Comparison of ENCODE assay signal across 7 cellular contexts in the genomic region with DNA sequence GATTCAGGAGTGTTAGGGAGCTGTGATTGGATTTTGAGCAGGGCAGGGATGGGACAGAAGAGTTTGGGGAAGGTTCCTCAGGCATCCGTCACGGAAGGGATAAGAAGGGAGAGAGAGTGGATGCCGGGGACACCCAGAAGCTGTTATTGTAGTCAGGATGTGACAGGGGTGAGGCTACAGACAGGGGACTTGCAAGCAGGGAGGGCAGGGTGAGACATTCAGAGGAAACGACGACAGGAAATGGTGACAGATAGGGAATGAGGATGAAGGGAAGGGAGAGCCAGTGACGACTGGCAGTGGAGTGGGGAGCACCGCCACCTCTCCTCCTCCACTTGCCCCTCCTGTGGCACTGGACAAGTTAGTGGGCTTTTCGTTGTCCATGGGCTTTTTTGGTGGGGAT. TPM values are rescaled to one million over a fixed set of nuclear protein-coding genes. Genes with fewer than 3 reads are reported as not detected.
DNase-seq lines count a peak whose midpoint lies in the region; ATAC-seq lines count a peak whose summit lies in the region.
"Not testable (repeated sequence)": the region's sequence is repeated elsewhere in the genome, so short reads cannot be mapped to it uniquely, and the experiment has no call there.

No MANE protein-coding gene starts in this region.

- CTCF ChIA-PET in CD4-positive, alpha-beta memory T cell (lab: Charles Lee; ENCODE audit: partially characterized antibody); activated CD4-positive, alpha-beta T cell treated with anti-CD3 and anti-CD28 coated beads, Interleukin-2, amount 10 ng/mL, durations not matched to agents 7 days and 5 days (lab: Charles Lee): not testable (repeated sequence)

- H3K27ac Mint-ChIP-seq in CD4-positive, alpha-beta memory T cell, result peak overlapping the region in 4 of 7 donors; percentile 23 to 58 (median 51)
- peak overlapping the region; percentile 76 for H3K27ac Mint-ChIP-seq in activated CD4-positive, alpha-beta T cell treated with anti-CD3 and anti-CD28 coated beads, Interleukin-2, amount 10 ng/mL, durations not matched to agents 7 days and 5 days
- not testable (repeated sequence) for H3K27ac Mint-ChIP-seq in activated naive CD4-positive, alpha-beta T cell treated with anti-CD3 and anti-CD28 coated beads, Interleukin-2, amount 50 U/mL, for 24 hours
- H3K27ac Mint-ChIP-seq in effector memory CD8-positive, alpha-beta T cell, result peak overlapping the region; percentile 54 to 76
- peak overlapping the region; percentile 81 for H3K27ac Mint-ChIP-seq in stimulated activated effector memory CD8-positive, alpha-beta T cell treated with anti-CD3 and anti-CD28 coated beads, Interleukin-12 subunit alpha, Interleukin-12 subunit beta, amount 100 ng/mL, for 72 hours

- H3K79me1 ChIP-seq in mesendoderm (ENCODE audit: low read length), result not testable (repeated sequence)

- not testable (repeated sequence) for H3K79me2 ChIP-seq in mesendoderm (ENCODE audit: control insufficient read depth, insufficient read depth, low read length)

- not testable (repeated sequence) for H3K9ac ChIP-seq in mesendoderm (ENCODE audit: low read length)

- intact Hi-C loops in CD4-positive, alpha-beta memory T cell (cut with micrococcal nuclease), result not testable (repeated sequence)

- no CpG with 5 or more reads among the region's 8 CpGs for WGBS in mesendoderm (ENCODE audit: extremely low coverage, insufficient coverage, low lambda C conversion rate)

- H2BK5ac ChIP-seq in mesendoderm (ENCODE audit: low read length), result not testable (repeated sequence)

- H2BK15ac ChIP-seq in mesendoderm (replicated peaks; ENCODE audit: low read depth), result not testable (repeated sequence)

- H3K4me3 Mint-ChIP-seq in CD4-positive, alpha-beta memory T cell, result peak overlapping the region in 3 of 8 donors; percentile 1 to 35 (median 31)
- not testable (repeated sequence) for H3K4me3 Mint-ChIP-seq in activated CD4-positive, alpha-beta T cell treated with anti-CD3 and anti-CD28 coated beads, Interleukin-2, amount 10 ng/mL, durations not matched to agents 7 days and 5 days; stimulated activated effector memory CD8-positive, alpha-beta T cell treated with anti-CD3 and anti-CD28 coated beads, Interleukin-12 subunit alpha, Interleukin-12 subunit beta, amount 100 ng/mL, for 72 hours
- peak overlapping the region; percentile 11 for H3K4me3 Mint-ChIP-seq in activated naive CD4-positive, alpha-beta T cell treated with anti-CD3 and anti-CD28 coated beads, Interleukin-2, amount 50 U/mL, for 24 hours
- H3K4me3 Mint-ChIP-seq in effector memory CD8-positive, alpha-beta T cell, result peak overlapping the region; percentile 4 to 52

- not testable (repeated sequence) for H3K36me3 Mint-ChIP-seq in CD4-positive, alpha-beta memory T cell; activated CD4-positive, alpha-beta T cell treated with anti-CD3 and anti-CD28 coated beads, Interleukin-2, amount 10 ng/mL, durations not matched to agents 7 days and 5 days (ENCODE audit: low read depth); activated naive CD4-positive, alpha-beta T cell treated with anti-CD3 and anti-CD28 coated beads, Interleukin-2, amount 50 U/mL, for 24 hours; effector memory CD8-positive, alpha-beta T cell (ENCODE audit: insufficient read depth); stimulated activated effector memory CD8-positive, alpha-beta T cell treated with anti-CD3 and anti-CD28 coated beads, Interleukin-12 subunit alpha, Interleukin-12 subunit beta, amount 100 ng/mL, for 72 hours

- H3K36me3 ChIP-seq in CD4-positive, alpha-beta memory T cell (ENCODE audit: insufficient read depth, low read length); KOPT-K1 (ENCODE audit: insufficient read depth, low read length); mesendoderm (ENCODE audit: control insufficient read depth, insufficient read depth, low read length): not testable (repeated sequence)

- not testable (repeated sequence) for ATAC-seq in effector memory CD8-positive, alpha-beta T cell (replicated peaks); stimulated activated effector memory CD8-positive, alpha-beta T cell treated with anti-CD3 and anti-CD28 coated beads, Interleukin-12 subunit alpha, Interleukin-12 subunit beta, amount 100 ng/mL, for 72 hours

- POLR2A ChIA-PET in CD4-positive, alpha-beta memory T cell (lab: Charles Lee; ENCODE audit: partially characterized antibody); activated CD4-positive, alpha-beta T cell treated with anti-CD3 and anti-CD28 coated beads, Interleukin-2, amount 10 ng/mL, durations not matched to agents 7 days and 5 days (lab: Charles Lee): not testable (repeated sequence)

- H3K4me2 ChIP-seq in mesendoderm (ENCODE audit: low read length), result not testable (repeated sequence)

- H3K9me3 ChIP-seq in CD4-positive, alpha-beta memory T cell (ENCODE audit: control insufficient read depth in 1 of 2, low read length in 2 of 2); KOPT-K1 (ENCODE audit: insufficient read depth, low read length, poor library complexity, severe bottlenecking): not testable (repeated sequence)

- H4K5ac ChIP-seq in mesendoderm (ENCODE audit: low read length), result not testable (repeated sequence)

- not testable (repeated sequence) for H4K8ac ChIP-seq in mesendoderm (ENCODE audit: low read depth, low read length)

- H3K4me1 ChIP-seq in CD4-positive, alpha-beta memory T cell (ENCODE audit: insufficient read depth, low read length), result peaks cover 12% of the 10 kb centered on the region
- not testable (repeated sequence) for H3K4me1 ChIP-seq in mesendoderm (ENCODE audit: control insufficient read depth, low read depth, low read length)

- not testable (repeated sequence) for H3K27ac ChIP-seq in CD4-positive, alpha-beta memory T cell (ENCODE audit: low read depth, low read length); mesendoderm (ENCODE audit: low read depth, low read length)
- H3K27ac ChIP-seq in KOPT-K1 (ENCODE audit: low read depth, low read length, poor library complexity, severe bottlenecking), result peak overlapping the region; percentile 22

- H3K18ac ChIP-seq in mesendoderm (ENCODE audit: low read length), result not testable (repeated sequence)

- not testable (repeated sequence) for H2BK120ac ChIP-seq in mesendoderm (ENCODE audit: low read depth, low read length)

- H3K27me3 Mint-ChIP-seq in CD4-positive, alpha-beta memory T cell; activated CD4-positive, alpha-beta T cell treated with anti-CD3 and anti-CD28 coated beads, Interleukin-2, amount 10 ng/mL, durations not matched to agents 7 days and 5 days; activated naive CD4-positive, alpha-beta T cell treated with anti-CD3 and anti-CD28 coated beads, Interleukin-2, amount 50 U/mL, for 24 hours; effector memory CD8-positive, alpha-beta T cell: not testable (repeated sequence)

- H3K9me3 Mint-ChIP-seq in CD4-positive, alpha-beta memory T cell; activated CD4-positive, alpha-beta T cell treated with anti-CD3 and anti-CD28 coated beads, Interleukin-2, amount 10 ng/mL, durations not matched to agents 7 days and 5 days; activated naive CD4-positive, alpha-beta T cell treated with anti-CD3 and anti-CD28 coated beads, Interleukin-2, amount 50 U/mL, for 24 hours; effector memory CD8-positive, alpha-beta T cell; stimulated activated effector memory CD8-positive, alpha-beta T cell treated with anti-CD3 and anti-CD28 coated beads, Interleukin-12 subunit alpha, Interleukin-12 subunit beta, amount 100 ng/mL, for 72 hours: not testable (repeated sequence)

- H3K4me3 ChIP-seq in CD4-positive, alpha-beta memory T cell (ENCODE audit: low read length in 2 of 2); mesendoderm (ENCODE audit: low read length): not testable (repeated sequence)

- H3K4ac ChIP-seq in mesendoderm (ENCODE audit: low read depth, low read length), result not testable (repeated sequence)

- DNase-seq in CD4-positive, alpha-beta memory T cell, result peak in 3 of 5 donors; percentile 14 to 58 (median 15)
- peak; percentile 16 for DNase-seq in activated CD4-positive, alpha-beta T cell treated with anti-CD3 and anti-CD28 coated beads, Interleukin-2, amount 10 ng/mL, durations not matched to agents 7 days and 5 days
- peak in 1 of 3 experiments; percentile 20 for DNase-seq in effector memory CD8-positive, alpha-beta T cell
- DNase-seq in mesendoderm, result peak; percentile 57
- not testable (repeated sequence) for DNase-seq in stimulated activated effector memory CD8-positive, alpha-beta T cell treated with anti-CD3 and anti-CD28 coated beads, Interleukin-12 subunit alpha, Interleukin-12 subunit beta, amount 100 ng/mL, for 72 hours (ENCODE audit: low spot score in 2 of 2)

- H3K56ac ChIP-seq in mesendoderm (ENCODE audit: low read length), result not testable (repeated sequence)

- not testable (repeated sequence) for H2AK5ac ChIP-seq in mesendoderm (ENCODE audit: low read length)

- not testable (repeated sequence) for H3K27me3 ChIP-seq in CD4-positive, alpha-beta memory T cell (ENCODE audit: insufficient read depth, low read length); mesendoderm (ENCODE audit: insufficient read depth, low read length, poor library complexity)

- peaks cover 6 to 28% (median 15%) of the 10 kb centered on the region in 4 donors for H3K4me1 Mint-ChIP-seq in CD4-positive, alpha-beta memory T cell
- H3K4me1 Mint-ChIP-seq in activated CD4-positive, alpha-beta T cell treated with anti-CD3 and anti-CD28 coated beads, Interleukin-2, amount 10 ng/mL, durations not matched to agents 7 days and 5 days, result peaks cover 19% of the 10 kb centered on the region
- H3K4me1 Mint-ChIP-seq in activated naive CD4-positive, alpha-beta T cell treated with anti-CD3 and anti-CD28 coated beads, Interleukin-2, amount 50 U/mL, for 24 hours, result peaks cover 24% of the 10 kb centered on the region
- H3K4me1 Mint-ChIP-seq in effector memory CD8-positive, alpha-beta T cell (ENCODE audit: low read depth in 2 of 2), result peaks cover 13 to 14% of the 10 kb centered on the region in 2 donors
- H3K4me1 Mint-ChIP-seq in stimulated activated effector memory CD8-positive, alpha-beta T cell treated with anti-CD3 and anti-CD28 coated beads, Interleukin-12 subunit alpha, Interleukin-12 subunit beta, amount 100 ng/mL, for 72 hours, result peaks cover 25% of the 10 kb centered on the region

- not testable (repeated sequence) for H3K23ac ChIP-seq in mesendoderm (ENCODE audit: low read length)

RNA-seq across cellular contexts. Expression of a gene that starts 35.1 kb away (rescaled TPM):
- 10 to 100 TPM; 46.5 to 47.3 TPM for total RNA-seq in CD4-positive, alpha-beta memory T cell
- polyA plus RNA-seq in CD4-positive, alpha-beta memory T cell, result 10 to 100 TPM in 1 of 2 donors, 1 to 10 TPM in 1; 10.0 to 10.6 TPM
- total RNA-seq in activated CD4-positive, alpha-beta T cell treated with anti-CD3 and anti-CD28 coated beads, Interleukin-2, amount 10 ng/mL, durations not matched to agents 7 days and 5 days, result 10 to 100 TPM; 15.3 to 17.9 TPM
- polyA plus RNA-seq in mesendoderm (2013, experiment 1 of 2), result 3.0 TPM
- 3.0 TPM for polyA plus RNA-seq in mesendoderm (2013, experiment 2 of 2)
